In genomic region chr19:10316229-10317044, GRCh38 we compare ENCODE assay signal across 8 cellular contexts. TPM values are rescaled to one million over a fixed set of nuclear protein-coding genes. Genes with fewer than 3 reads are reported as not detected.
A peak's percentile ranks its signal among the peaks of the same experiment; 100 is the strongest.
DNase-seq lines count a peak whose midpoint lies in the region; ATAC-seq and TF ChIP-seq lines count a peak whose summit lies in the region.

No MANE protein-coding gene starts in this region.

- no peaks in the 10 kb centered on the region for H3K9me2 ChIP-seq in PC-3 (replicated peaks; ENCODE audit: low read length)

- H3K9ac ChIP-seq in PC-3 (ENCODE audit: low read length) = peak overlapping the region; percentile 87; the same call in 1 of the 2 replicates

- H3K9me3 ChIP-seq in PC-3 (ENCODE audit: low read length) = no peaks in the 10 kb centered on the region

- H4K20me1 ChIP-seq in PC-3 (ENCODE audit: low read length) = no peaks in the 10 kb centered on the region

- CTCF ChIA-PET in PC-3 (lab: Charles Lee) = no interaction called here

- DNase-seq in PC-3 (no peak), epithelial cell of proximal tubule (ENCODE audit: low read depth) (no peak), sciatic nerve (ENCODE audit: low spot score) (no peak), foreskin melanocyte (no peak), HK-2 (ENCODE audit: unreplicated experiment) (no peak), NCI-H187 treated with DMSO at 0.1 percent for 48 hours (lab: John Stamatoyannopoulos, UW) (no peak), DMS153 (lab: John Stamatoyannopoulos, UW) (no peak)

- H3K36me3 ChIP-seq in PC-3 (ENCODE audit: low read depth, low read length) = peaks cover 20% of the 10 kb centered on the region

- peak overlapping the region; percentile 87; the same call in 1 of the 2 replicates for H2AFZ ChIP-seq in PC-3 (ENCODE audit: low read length)

- peaks cover 15% of the 10 kb centered on the region for H3K79me2 ChIP-seq in PC-3 (ENCODE audit: low read length)

- H3K4me2 ChIP-seq in PC-3 (ENCODE audit: low read length) = peak overlapping the region; percentile 93

- ATAC-seq in GM21515 (IDR thresholded peaks at IDR 0.05; ENCODE audit: unreplicated experiment) (peak; percentile 6), PC-3 (no peak), sciatic nerve (peak; percentile 35)

- TSS peak; percentile 25 for BruUV-seq in PC-3 (replicated peaks; lab: Mats Ljungman, UMichigan)

- peak overlapping the region; percentile 82 for H3K4me3 ChIP-seq in PC-3 (ENCODE audit: low read length)
- H3K4me3 ChIP-seq in epithelial cell of proximal tubule (ENCODE audit: low read depth, low read length) = peak overlapping the region; percentile 85

- intact Hi-C loops in PC-3 (cut with micrococcal nuclease) = no loop called here
- intact Hi-C loops in sciatic nerve (cut with DNase I) = loop anchor here (2.0 kb wide), 1 partner anchor 16 kb away; the partner anchor contains the start of gene RAVER1

- H3F3A ChIP-seq in PC-3 (ENCODE audit: low read length, unreplicated experiment) = no peaks in the 10 kb centered on the region

- no peak overlapping the region for H3K27ac ChIP-seq in PC-3 (ENCODE audit: low read length)

- peaks cover 10% of the 10 kb centered on the region; the same call in 1 of the 2 replicates for H3K4me1 ChIP-seq in PC-3 (ENCODE audit: insufficient read depth, low read length)

- TF ChIP-seq CTCF in PC-3 (conservative IDR thresholded peaks at IDR 0.05; ENCODE audit: low read depth, low read length) (no peak), epithelial cell of proximal tubule (conservative IDR thresholded peaks at IDR 0.05; ENCODE audit: low read depth, low read length) (no peak)

- H3K27me3 ChIP-seq in PC-3 (ENCODE audit: low read length) = no peaks in the 10 kb centered on the region

- POLR2A ChIA-PET in PC-3 (lab: Charles Lee; ENCODE audit: unreplicated experiment) = interaction anchor here (0.6 kb wide), 2 partner anchors 17 to 18 kb away, joined by 4 to 26 read pairs; no protein-coding TSS in a partner anchor

RNA-seq across cellular contexts. Expression of gene FDX2, which starts 0.6 kb away (rescaled TPM):
- total RNA-seq in PC-3 (2014; rRNA removed) (79.5 and 98.4 TPM in 2 replicates), epithelial cell of proximal tubule (48.2 and 57.6 TPM in 2 replicates), sciatic nerve (15.2 TPM)

RNA-seq across cellular contexts. Expression of gene ZGLP1, which starts 6.8 kb away (rescaled TPM):
- total RNA-seq in PC-3 (2014; rRNA removed) (1.4 and 1.8 TPM in 2 replicates), epithelial cell of proximal tubule (0.35 and 2.4 TPM in 2 replicates), sciatic nerve (5.7 TPM)

RNA-seq across cellular contexts. Expression of gene RAVER1, which starts 16.9 kb away (rescaled TPM):
- total RNA-seq in PC-3 (2014; rRNA removed) (62.4 and 81.8 TPM in 2 replicates), epithelial cell of proximal tubule (29.5 and 34.1 TPM in 2 replicates), sciatic nerve (20.3 TPM)

RNA-seq across cellular contexts. Expression of gene ICAM3, which starts 23.0 kb away (rescaled TPM):
- 37.7 and 46.9 TPM in 2 replicates for total RNA-seq in PC-3 (2014; rRNA removed)
- total RNA-seq in epithelial cell of proximal tubule = 3.4 and 3.8 TPM in 2 replicates
- total RNA-seq in sciatic nerve = 10.5 TPM

RNA-seq across cellular contexts. Expression of gene ICAM5, which starts 26.7 kb away (rescaled TPM):
- 1.8 and 2.0 TPM in 2 replicates for total RNA-seq in PC-3 (2014; rRNA removed)
- total RNA-seq in epithelial cell of proximal tubule = 0.14 TPM in 1 of 2 replicates, not detected in the other
- 1.6 TPM for total RNA-seq in sciatic nerve
